8 cellular contexts compared by ENCODE assay signal in the genomic region with DNA sequence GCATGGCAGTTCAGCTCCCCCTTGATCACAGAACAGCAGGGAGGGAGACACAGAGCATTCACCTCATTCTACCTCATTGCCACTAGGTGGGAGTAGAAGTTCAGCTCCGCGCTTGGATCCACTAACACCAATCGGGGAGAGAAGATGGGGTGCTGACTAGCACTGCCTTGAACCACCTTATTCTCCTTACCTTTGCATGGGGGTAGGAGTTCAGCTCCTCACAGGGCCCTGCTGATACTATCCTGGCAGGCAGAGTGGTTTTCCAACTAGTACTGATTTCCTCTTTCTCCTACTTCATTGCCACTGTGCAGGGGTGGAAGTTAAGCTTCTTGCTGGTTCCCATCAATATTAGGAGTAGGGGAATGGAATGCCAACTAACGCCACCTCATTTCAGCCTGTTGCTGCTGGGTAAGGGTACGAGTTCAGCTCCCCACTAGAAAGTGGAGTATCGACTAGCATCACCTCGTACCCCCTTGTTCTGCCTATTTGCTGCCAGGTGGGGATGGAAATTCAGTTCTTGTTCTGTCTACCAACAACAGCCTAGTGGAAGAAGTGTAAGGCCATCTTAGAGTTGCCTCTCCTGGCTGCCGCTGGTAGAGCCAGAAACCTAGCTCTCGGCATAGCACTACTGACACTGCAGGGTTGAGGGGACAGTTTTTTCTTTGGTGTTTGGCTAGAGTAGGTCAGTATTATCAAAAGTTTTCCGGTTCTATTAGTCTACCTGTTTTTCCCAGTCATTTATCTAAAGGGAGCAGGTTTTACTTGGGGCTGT.
DNase-seq lines count a peak whose midpoint lies in the region; ATAC-seq lines count a peak whose summit lies in the region.

No MANE protein-coding gene starts in this region.

- H3K27me3 ChIP-seq in endocrine pancreas (ENCODE audit: control insufficient read depth, insufficient read depth, low read length): no peaks in the 10 kb centered on the region
- H3K27me3 ChIP-seq in mesenchymal stem cell (ENCODE audit: control insufficient read depth in 1 of 2, insufficient read depth in 1 of 2, low read length in 2 of 2): no peaks in the 10 kb centered on the region

- H3K4me2 ChIP-seq in mesenchymal stem cell (ENCODE audit: low read length, poor library complexity, severe bottlenecking): no peak overlapping the region

- no peaks in the 10 kb centered on the region for H3K36me3 Mint-ChIP-seq in activated naive CD4-positive, alpha-beta T cell treated with anti-CD3 and anti-CD28 coated beads, Interleukin-2, amount 50 U/mL, for 72 hours

- no peak overlapping the region for H2BK12ac ChIP-seq in mesenchymal stem cell (ENCODE audit: low read length in 2 of 2)

- no peak overlapping the region for H2BK120ac ChIP-seq in mesenchymal stem cell (ENCODE audit: low read depth, low read length)

- H3K14ac ChIP-seq in mesenchymal stem cell (ENCODE audit: low read length in 2 of 2): no peak overlapping the region

- H2BK5ac ChIP-seq in mesenchymal stem cell (ENCODE audit: low read depth, low read length, poor library complexity, severe bottlenecking): no peak overlapping the region

- H2AK5ac ChIP-seq in mesenchymal stem cell (ENCODE audit: low read length, severe bottlenecking): no peak overlapping the region

- no peak overlapping the region for H3K18ac ChIP-seq in mesenchymal stem cell (ENCODE audit: low read depth in 1 of 2, low read length in 2 of 2)

- no peak overlapping the region for H2BK15ac ChIP-seq in mesenchymal stem cell (ENCODE audit: low read depth, poor library complexity, severe bottlenecking)

- DNase-seq in activated naive CD4-positive, alpha-beta T cell treated with anti-CD3 and anti-CD28 coated beads, Interleukin-2, amount 50 U/mL, for 72 hours (ENCODE audit: low spot score in 2 of 2): peak in 1 of 2 donors; percentile 4
- no peak for DNase-seq in activated naive CD4-positive, alpha-beta T cell (lab: John Stamatoyannopoulos, UW)
- DNase-seq in HuH-7.5 (ENCODE audit: low spot score): peak; percentile 20
- DNase-seq in RPMI8226: peak; percentile 53
- peak; percentile 67 for DNase-seq in mesenchymal stem cell
- no peak for DNase-seq in cerebellar nuclear complex (lab: John Stamatoyannopoulos, UW)

- H2AFZ ChIP-seq in mesenchymal stem cell (ENCODE audit: low read depth, low read length): no peak overlapping the region

- H3K9me3 Mint-ChIP-seq in activated naive CD4-positive, alpha-beta T cell treated with anti-CD3 and anti-CD28 coated beads, Interleukin-2, amount 50 U/mL, for 72 hours: no peaks in the 10 kb centered on the region

- H3K9ac ChIP-seq in endocrine pancreas (ENCODE audit: control insufficient read depth, insufficient read depth, low read length): no peak overlapping the region
- H3K9ac ChIP-seq in mesenchymal stem cell (ENCODE audit: low read length): no peak overlapping the region

- no peaks in the 10 kb centered on the region for H3K79me1 ChIP-seq in mesenchymal stem cell (replicated peaks; ENCODE audit: low read length, poor library complexity, severe bottlenecking)

- ATAC-seq in activated naive CD4-positive, alpha-beta T cell treated with anti-CD3 and anti-CD28 coated beads, Interleukin-2, amount 50 U/mL, for 72 hours: peak; percentile 54 to 79
- peak; percentile 71 for ATAC-seq in GM21737 (IDR thresholded peaks at IDR 0.05; ENCODE audit: unreplicated experiment)

- H3K27ac ChIP-seq in mesenchymal stem cell (ENCODE audit: low read length, poor library complexity, severe bottlenecking): no peak overlapping the region

- no peaks in the 10 kb centered on the region for H3K36me3 ChIP-seq in endocrine pancreas (ENCODE audit: control insufficient read depth, insufficient read depth, low read length)
- H3K36me3 ChIP-seq in mesenchymal stem cell (ENCODE audit: control insufficient read depth in 1 of 2, insufficient read depth in 2 of 2, low read depth in 1 of 2, low read length in 2 of 2): no peaks in the 10 kb centered on the region

- 64% methylated on average over 10 of the region's 10 CpGs for WGBS in mesenchymal stem cell

- H3K27ac Mint-ChIP-seq in activated naive CD4-positive, alpha-beta T cell treated with anti-CD3 and anti-CD28 coated beads, Interleukin-2, amount 50 U/mL, for 72 hours: no peak overlapping the region

- no peak overlapping the region for H3K23ac ChIP-seq in mesenchymal stem cell (ENCODE audit: low read length in 2 of 2)

- H3K4me3 ChIP-seq in endocrine pancreas (ENCODE audit: control insufficient read depth, insufficient read depth, low read length) (peak overlapping the region; percentile 14), mesenchymal stem cell (ENCODE audit: insufficient read depth in 1 of 2, low read depth in 1 of 2, low read length in 2 of 2) (no peak overlapping the region)

- no peak overlapping the region for H4K91ac ChIP-seq in mesenchymal stem cell (ENCODE audit: low read length)

- H3K9me3 ChIP-seq in endocrine pancreas (ENCODE audit: control insufficient read depth, low read length) (no peaks in the 10 kb centered on the region), mesenchymal stem cell (ENCODE audit: control insufficient read depth, low read length) (no peaks in the 10 kb centered on the region)

- H4K8ac ChIP-seq in mesenchymal stem cell (ENCODE audit: low read length): no peak overlapping the region

- H3K4me1 ChIP-seq in endocrine pancreas (ENCODE audit: control insufficient read depth, insufficient read depth, low read length): no peaks in the 10 kb centered on the region
- no peaks in the 10 kb centered on the region for H3K4me1 ChIP-seq in mesenchymal stem cell (ENCODE audit: control insufficient read depth, insufficient read depth, low read depth, low read length)

- H3K4ac ChIP-seq in mesenchymal stem cell (ENCODE audit: low read depth in 1 of 2, low read length in 2 of 2): no peak overlapping the region

Comparison
In these comparisons a context has a peak if more than half of its experiments do, and no peak if none do; other contexts are left out.
1. DNase-seq: peak in HuH-7.5 (single experiment), RPMI8226 (single experiment) and mesenchymal stem cell (single experiment); none in activated naive CD4-positive, alpha-beta T cell (0 of 4) and cerebellar nuclear complex (0 of 2).